In the genomic region with DNA sequence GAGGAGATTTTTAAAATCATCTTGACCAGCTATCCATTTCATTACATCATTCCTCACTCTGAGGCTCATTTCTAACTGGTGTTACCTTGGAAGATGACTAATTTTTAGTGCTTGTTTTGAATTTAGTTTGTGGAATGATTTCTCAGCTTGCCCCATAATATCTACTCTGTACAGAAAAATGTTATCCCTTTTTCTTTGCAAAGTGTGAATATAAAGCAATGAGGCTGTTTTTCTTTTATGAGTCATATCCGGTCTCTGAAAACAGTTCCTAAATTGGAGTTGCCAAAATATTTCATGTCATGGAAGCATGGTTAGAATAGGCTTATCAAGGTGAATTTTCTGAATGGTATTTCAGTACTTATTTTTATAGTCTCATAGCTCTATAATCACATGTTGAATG, we compare ENCODE assay signal across 21 cellular contexts. TPM values are rescaled to one million over a fixed set of nuclear protein-coding genes. Genes with fewer than 3 reads are reported as not detected.
DNase-seq lines count a peak whose midpoint lies in the region; ATAC-seq, FAIRE-seq and TF ChIP-seq lines count a peak whose summit lies in the region.
"Had no signal": no experiment of that assay in that cellular context is flagged by ENCODE, and none has a peak within 500 bp of the region (broad histone marks: within the 10 kb centered on the region; RNA-seq: fewer than 3 reads in every experiment).

No MANE protein-coding gene starts in this region.

- H4K20me1 ChIP-seq in mammary epithelial cell (ENCODE audit: insufficient read depth, low read length) = no peaks in the 10 kb centered on the region

- H3K79me2 ChIP-seq in mammary epithelial cell (ENCODE audit: insufficient read depth, low read length) = no peaks in the 10 kb centered on the region

- FAIRE-seq in GM12892 (lab: Jason Lieb, UNC) = no peak
- FAIRE-seq: GM19239 had no signal

- no peaks in the 10 kb centered on the region for H3K27me3 Mint-ChIP-seq in MCF 10A (ENCODE audit: insufficient read depth, unreplicated experiment)

- H3K9me3 ChIP-seq in mammary epithelial cell (replicated peaks; ENCODE audit: insufficient read depth, low read length) = no peaks in the 10 kb centered on the region

- no peak for TF ChIP-seq POLR2A in GM12892 (IDR thresholded peaks at IDR 0.05; ENCODE audit: low read depth, low read length)

- no peak overlapping the region for H3K9ac ChIP-seq in mammary epithelial cell (ENCODE audit: insufficient read depth, low read length)

- no peaks in the 10 kb centered on the region for H3K36me3 Mint-ChIP-seq in MCF 10A (ENCODE audit: insufficient read depth, unreplicated experiment)

- no peak overlapping the region for H3K4me3 ChIP-seq in mammary epithelial cell (replicated peaks in 1 of 3; ENCODE audit: insufficient read depth in 1 of 3, low read depth in 2 of 3, low read length in 3 of 3)

- in situ Hi-C loops in mammary epithelial cell (cut with MboI; ENCODE audit: low sequenced_read_pairs in 2 of 2) = no loop called here

- H3K4me2 ChIP-seq in mammary epithelial cell (ENCODE audit: insufficient read depth, low read depth, low read length) = no peak overlapping the region

- H2AFZ ChIP-seq in mammary epithelial cell (ENCODE audit: low read depth, low read length) = no peak overlapping the region

- peaks cover 4% of the 10 kb centered on the region for H3K4me1 ChIP-seq in mammary epithelial cell (ENCODE audit: insufficient read depth, low read length)

- DNase-seq in MCF 10A (ENCODE audit: unreplicated experiment) (peak; percentile 38), mammary epithelial cell (no peak), glomerular visceral epithelial cell (ENCODE audit: extremely low spot score) (peak; percentile 4), GM12892 (ENCODE audit: insufficient read length) (no peak)
- DNase-seq: 8988T, C1 segment of cervical spinal cord, COR-L47, KG1, MV-4-11, NCI-H1417 treated with DMSO at 0.1 percent for 48 hours, NCI-H2029 treated with DMSO at 0.1 percent for 48 hours, NCI-H510A treated with DMSO at 0.1 percent for 48 hours, RPMI8226 had no signal

- no peak overlapping the region for H3K4me3 Mint-ChIP-seq in MCF 10A (ENCODE audit: unreplicated experiment)

- no peak for ATAC-seq in GM19395 (IDR thresholded peaks at IDR 0.05; ENCODE audit: unreplicated experiment)
- no peak for ATAC-seq in HG03342 (IDR thresholded peaks at IDR 0.05; ENCODE audit: unreplicated experiment)
- no peak for ATAC-seq in GM18858 (IDR thresholded peaks at IDR 0.05; ENCODE audit: unreplicated experiment)
- ATAC-seq: HCT116 had no signal

- no peaks in the 10 kb centered on the region for H3K27me3 ChIP-seq in mammary epithelial cell (ENCODE audit: insufficient read depth, low read length)

- peak overlapping the region; percentile 2 for H3K27ac Mint-ChIP-seq in MCF 10A (ENCODE audit: low read depth, unreplicated experiment)

- no peak overlapping the region for H3K27ac ChIP-seq in mammary epithelial cell (ENCODE audit: insufficient read depth, low read depth, low read length)
- peak overlapping the region; percentile 41 for H3K27ac ChIP-seq in angular gyrus (ENCODE audit: low read depth, low read length)
- H3K27ac ChIP-seq: HL-60 had no signal

- CTCF ChIA-PET in MCF 10A (lab: Yijun Ruan, JAX) = no interaction called here
- CTCF ChIA-PET in mammary epithelial cell (lab: Charles Lee; ENCODE audit: low non-redundant PET) = no interaction called here

- peaks cover 8% of the 10 kb centered on the region for H3K4me1 Mint-ChIP-seq in MCF 10A (ENCODE audit: insufficient read depth, unreplicated experiment)

- dilution Hi-C loops in mammary epithelial cell (cut with HindIII; ENCODE audit: low sequenced_read_pairs) = no loop called here

- intact Hi-C loops in MCF 10A (cut with micrococcal nuclease) = no loop called here
- intact Hi-C loops in mammary epithelial cell (cut with micrococcal nuclease) = no loop called here

- no peak for TF ChIP-seq CTCF in MCF 10A (IDR thresholded peaks at IDR 0.05; ENCODE audit: unreplicated experiment)
- no peak for TF ChIP-seq CTCF in mammary epithelial cell (conservative IDR thresholded peaks at IDR 0.05 in 1 of 2, IDR thresholded peaks at IDR 0.05 in 1 of 2; ENCODE audit: extremely low read depth in 1 of 2, insufficient read depth in 1 of 2, low read depth in 1 of 2, low read length in 2 of 2)

- POLR2A ChIA-PET in MCF 10A (lab: Yijun Ruan, JAX) = no interaction called here

- BruUV-seq in MCF 10A (replicated peaks; lab: Mats Ljungman, UMichigan) = no TSS peak
- BruUV-seq in mammary epithelial cell (replicated peaks; lab: Mats Ljungman, UMichigan) = no TSS peak

- no peaks in the 10 kb centered on the region for H3K36me3 ChIP-seq in mammary epithelial cell (ENCODE audit: insufficient read depth, low read length)

- H3K9me3 Mint-ChIP-seq in MCF 10A (ENCODE audit: unreplicated experiment) = peaks cover 7% of the 10 kb centered on the region

- 0% methylated on average over 1 of the region's 1 CpG for WGBS in mammary epithelial cell (ENCODE audit: low coverage, missing lambda C conversion rate)

RNA-seq across cellular contexts. Expression of gene FUT9, which starts 43.8 kb away (rescaled TPM):
- total RNA-seq in MCF 10A (2022) (not detected in 2 replicates), mammary epithelial cell (under 1 TPM in 1 of 2 donors, not detected in 1; under 0.01 TPM)
- not detected for polyA plus RNA-seq in mammary epithelial cell
- not detected for polyA minus RNA-seq in mammary epithelial cell
- not detected for polyA plus RNA-seq in GM12892 (2012; ENCODE audit: missing spikeins)
- total RNA-seq: SK-MEL-5 had no signal

Comparison
In these comparisons a context has a peak if more than half of its experiments do, and no peak if none do; other contexts are left out.
1. DNase-seq: peak in MCF 10A (single experiment) and glomerular visceral epithelial cell (single experiment); none in mammary epithelial cell (single experiment) and GM12892 (single experiment).